In genomic region chr13:44903596-44903995, GRCh38 we compare ENCODE assay signal across 10 cellular contexts.
DNase-seq lines count a peak whose midpoint lies in the region; ATAC-seq and TF ChIP-seq lines count a peak whose summit lies in the region.
"Had no signal": no experiment of that assay in that cellular context is flagged by ENCODE, and none has a peak within 500 bp of the region (broad histone marks: within the 10 kb centered on the region; RNA-seq: fewer than 3 reads in every experiment).

No MANE protein-coding gene starts in this region.

- ATAC-seq in gastrocnemius medialis (peak; percentile 78 to 82), GM21737 (IDR thresholded peaks at IDR 0.05; ENCODE audit: unreplicated experiment) (no peak)

- H3K9me3 ChIP-seq in gastrocnemius medialis: no peaks in the 10 kb centered on the region
- no peaks in the 10 kb centered on the region for H3K9me3 ChIP-seq in CD8-positive, alpha-beta memory T cell (ENCODE audit: low read length)

- intact Hi-C loops in gastrocnemius medialis (cut with DNase I; ENCODE audit: low total_unique reads): loop anchor here (1.0 to 5.0 kb wide), 2 partner anchors 14 to 64 kb away; no protein-coding TSS in a partner anchor

- CTCF ChIA-PET in CD8-positive, alpha-beta memory T cell (lab: Charles Lee): no interaction called here

- no peak overlapping the region for H3K4me3 Mint-ChIP-seq in chondrocyte (ENCODE audit: unreplicated experiment)
- H3K4me3 Mint-ChIP-seq in CD8-positive, alpha-beta memory T cell: no peak overlapping the region

- H3K36me3 ChIP-seq in gastrocnemius medialis: no peaks in the 10 kb centered on the region
- H3K36me3 ChIP-seq in CD8-positive, alpha-beta memory T cell (ENCODE audit: insufficient read depth, low read length): no peaks in the 10 kb centered on the region

- H3K27me3 ChIP-seq in gastrocnemius medialis: no peaks in the 10 kb centered on the region
- no peaks in the 10 kb centered on the region for H3K27me3 ChIP-seq in CD8-positive, alpha-beta memory T cell (ENCODE audit: insufficient read depth, low read length, poor library complexity, severe bottlenecking)

- H3K4me1 ChIP-seq in gastrocnemius medialis: peaks cover 47 to 56% of the 10 kb centered on the region in 2 donors
- no peaks in the 10 kb centered on the region for H3K4me1 ChIP-seq in CD8-positive, alpha-beta memory T cell (ENCODE audit: insufficient read depth, low read length)

- no peak overlapping the region for H3K4me3 ChIP-seq in gastrocnemius medialis
- H3K4me3 ChIP-seq in CD8-positive, alpha-beta memory T cell (ENCODE audit: low read length): no peak overlapping the region

- H3K36me3 Mint-ChIP-seq in chondrocyte (ENCODE audit: low read depth): no peaks in the 10 kb centered on the region
- H3K36me3 Mint-ChIP-seq in CD8-positive, alpha-beta memory T cell: no peaks in the 10 kb centered on the region

- no peaks in the 10 kb centered on the region for H3K9me3 Mint-ChIP-seq in chondrocyte (ENCODE audit: low read depth)
- peaks cover 0 to 4% (median 0%) of the 10 kb centered on the region in 5 donors for H3K9me3 Mint-ChIP-seq in CD8-positive, alpha-beta memory T cell

- peaks cover 64% of the 10 kb centered on the region for H3K4me1 Mint-ChIP-seq in chondrocyte (ENCODE audit: low read depth)
- peaks cover 0 to under 1% (median 0%) of the 10 kb centered on the region in 3 donors for H3K4me1 Mint-ChIP-seq in CD8-positive, alpha-beta memory T cell

- H3K27ac Mint-ChIP-seq in chondrocyte (ENCODE audit: unreplicated experiment): peak overlapping the region; percentile 97
- H3K27ac Mint-ChIP-seq in CD8-positive, alpha-beta memory T cell: no peak overlapping the region

- TF ChIP-seq POLR2A in gastrocnemius medialis (IDR thresholded peaks at IDR 0.05): peak; percentile 25 to 27

- in situ Hi-C loops in gastrocnemius medialis (cut with MboI; ENCODE audit: low sequenced_read_pairs in 4 of 4) (no loop called here), ACHN (cut with HindIII; ENCODE audit: low pct_ligation_motif_present, low pct_unique_long_range_greater_than_20kb, low sequenced_read_pairs) (no loop called here)

- H3K27me3 Mint-ChIP-seq in chondrocyte (ENCODE audit: low read depth): no peaks in the 10 kb centered on the region
- peaks cover 2 to 27% of the 10 kb centered on the region in 2 donors for H3K27me3 Mint-ChIP-seq in CD8-positive, alpha-beta memory T cell

- H3K27ac ChIP-seq in gastrocnemius medialis: peak overlapping the region; percentile 82 to 91 (median 86)
- no peak overlapping the region for H3K27ac ChIP-seq in CD8-positive, alpha-beta memory T cell (ENCODE audit: low read depth, low read length)

- DNase-seq in GM04504 (ENCODE audit: low read depth): peak; percentile 90
- DNase-seq in chondrocyte (ENCODE audit: low spot score): no peak
- DNase-seq in left kidney (ENCODE audit: low read depth, low spot score): peak; percentile 39
- DNase-seq in gastrocnemius medialis: peak; percentile 81 to 94
- no peak for DNase-seq in CD8-positive, alpha-beta memory T cell
- no peak for DNase-seq in ACHN
- DNase-seq in SKM-1 (lab: John Stamatoyannopoulos, UW; ENCODE audit: unreplicated experiment): no peak
- DNase-seq: DND-41; stimulated activated CD8-positive, alpha-beta memory T cell treated with anti-CD3 and anti-CD28 coated beads, Interleukin-4, amount 100 ng/mL, for 48 hours had no signal

- no peak for TF ChIP-seq CTCF in chondrocyte (IDR thresholded peaks at IDR 0.05)
- no peak for TF ChIP-seq CTCF in gastrocnemius medialis (IDR thresholded peaks at IDR 0.05 in 4 of 5, conservative IDR thresholded peaks at IDR 0.05 in 1 of 5)

- POLR2A ChIA-PET in CD8-positive, alpha-beta memory T cell (lab: Charles Lee): no interaction called here

Comparison
In these comparisons a context has a peak if more than half of its experiments do, and no peak if none do; other contexts are left out.
1. DNase-seq: peak in GM04504 (single experiment), left kidney (single experiment) and gastrocnemius medialis (2 of 2); none in chondrocyte (single experiment), CD8-positive, alpha-beta memory T cell (0 of 5), ACHN (single experiment) and SKM-1 (single experiment).